ENCODE assay signal across 1 cellular context in the genomic region with DNA sequence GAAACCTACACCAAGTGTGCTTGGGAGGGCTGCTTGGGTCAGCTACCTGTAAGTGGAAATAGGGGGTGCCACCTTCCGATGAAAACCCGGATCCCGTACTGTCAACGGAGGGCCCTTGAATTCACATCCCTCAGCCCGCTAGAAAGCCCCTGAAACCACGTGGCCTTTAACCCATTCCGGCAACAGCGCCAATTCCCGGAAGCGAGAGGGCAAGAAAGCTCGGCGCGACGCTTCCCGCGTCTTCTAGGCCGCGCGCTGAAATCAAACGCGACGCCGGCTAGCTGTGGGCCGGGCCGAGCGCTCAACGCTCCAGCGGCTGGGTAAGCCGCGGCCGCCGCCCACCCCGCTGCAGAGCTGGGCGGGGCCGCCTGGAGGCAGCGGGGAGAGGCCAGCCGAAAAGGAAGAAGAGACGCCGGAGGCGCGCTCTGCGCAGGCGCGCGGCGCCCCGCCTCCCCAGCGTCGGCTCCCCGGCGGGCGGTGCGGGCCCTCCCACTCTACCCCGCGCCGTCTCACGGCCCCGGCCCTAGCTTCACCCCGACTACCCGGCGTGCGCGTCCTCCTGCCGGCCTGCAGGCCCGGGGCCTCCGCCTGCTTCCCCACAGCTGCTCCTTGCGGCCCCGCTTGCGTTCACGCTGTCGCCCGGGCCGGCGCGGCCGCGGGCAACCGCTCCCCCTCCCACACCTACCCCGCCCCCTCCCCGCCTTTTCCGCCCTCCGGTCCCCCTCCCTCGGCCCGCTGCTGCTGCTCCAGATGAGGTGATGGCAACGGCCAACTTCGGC.
TF ChIP-seq lines count a peak whose summit lies in the region.

A gene (plus strand): TSS at position 492 of the 779 bp plus-strand sequence. CDS start 267 bp downstream, at position 759.

TF ChIP-seq in HepG2, 621 proteins besides CTCF, POLR2A, EP300 and RAD21 (continued from another document and continues in another):
- TF ChIP-seq, protein P1, sequence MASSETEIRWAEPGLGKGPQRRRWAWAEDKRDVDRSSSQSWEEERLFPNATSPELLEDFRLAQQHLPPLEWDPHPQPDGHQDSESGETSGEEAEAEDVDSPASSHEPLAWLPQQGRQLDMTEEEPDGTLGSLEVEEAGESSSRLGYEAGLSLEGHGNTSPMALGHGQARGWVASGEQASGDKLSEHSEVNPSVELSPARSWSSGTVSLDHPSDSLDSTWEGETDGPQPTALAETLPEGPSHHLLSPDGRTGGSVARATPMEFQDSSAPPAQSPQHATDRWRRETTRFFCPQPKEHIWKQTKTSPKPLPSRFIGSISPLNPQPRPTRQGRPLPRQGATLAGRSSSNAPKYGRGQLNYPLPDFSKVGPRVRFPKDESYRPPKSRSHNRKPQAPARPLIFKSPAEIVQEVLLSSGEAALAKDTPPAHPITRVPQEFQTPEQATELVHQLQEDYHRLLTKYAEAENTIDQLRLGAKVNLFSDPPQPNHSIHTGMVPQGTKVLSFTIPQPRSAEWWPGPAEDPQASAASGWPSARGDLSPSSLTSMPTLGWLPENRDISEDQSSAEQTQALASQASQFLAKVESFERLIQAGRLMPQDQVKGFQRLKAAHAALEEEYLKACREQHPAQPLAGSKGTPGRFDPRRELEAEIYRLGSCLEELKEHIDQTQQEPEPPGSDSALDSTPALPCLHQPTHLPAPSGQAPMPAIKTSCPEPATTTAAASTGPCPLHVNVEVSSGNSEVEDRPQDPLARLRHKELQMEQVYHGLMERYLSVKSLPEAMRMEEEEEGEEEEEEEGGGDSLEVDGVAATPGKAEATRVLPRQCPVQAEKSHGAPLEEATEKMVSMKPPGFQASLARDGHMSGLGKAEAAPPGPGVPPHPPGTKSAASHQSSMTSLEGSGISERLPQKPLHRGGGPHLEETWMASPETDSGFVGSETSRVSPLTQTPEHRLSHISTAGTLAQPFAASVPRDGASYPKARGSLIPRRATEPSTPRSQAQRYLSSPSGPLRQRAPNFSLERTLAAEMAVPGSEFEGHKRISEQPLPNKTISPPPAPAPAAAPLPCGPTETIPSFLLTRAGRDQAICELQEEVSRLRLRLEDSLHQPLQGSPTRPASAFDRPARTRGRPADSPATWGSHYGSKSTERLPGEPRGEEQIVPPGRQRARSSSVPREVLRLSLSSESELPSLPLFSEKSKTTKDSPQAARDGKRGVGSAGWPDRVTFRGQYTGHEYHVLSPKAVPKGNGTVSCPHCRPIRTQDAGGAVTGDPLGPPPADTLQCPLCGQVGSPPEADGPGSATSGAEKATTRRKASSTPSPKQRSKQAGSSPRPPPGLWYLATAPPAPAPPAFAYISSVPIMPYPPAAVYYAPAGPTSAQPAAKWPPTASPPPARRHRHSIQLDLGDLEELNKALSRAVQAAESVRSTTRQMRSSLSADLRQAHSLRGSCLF (CRISPR knock-in tag; IDR thresholded peaks at IDR 0.05; ENCODE audit: borderline replicate concordance) = peak; percentile 52; the same call in 1 of the 2 replicates
- TF ChIP-seq, protein P2, sequence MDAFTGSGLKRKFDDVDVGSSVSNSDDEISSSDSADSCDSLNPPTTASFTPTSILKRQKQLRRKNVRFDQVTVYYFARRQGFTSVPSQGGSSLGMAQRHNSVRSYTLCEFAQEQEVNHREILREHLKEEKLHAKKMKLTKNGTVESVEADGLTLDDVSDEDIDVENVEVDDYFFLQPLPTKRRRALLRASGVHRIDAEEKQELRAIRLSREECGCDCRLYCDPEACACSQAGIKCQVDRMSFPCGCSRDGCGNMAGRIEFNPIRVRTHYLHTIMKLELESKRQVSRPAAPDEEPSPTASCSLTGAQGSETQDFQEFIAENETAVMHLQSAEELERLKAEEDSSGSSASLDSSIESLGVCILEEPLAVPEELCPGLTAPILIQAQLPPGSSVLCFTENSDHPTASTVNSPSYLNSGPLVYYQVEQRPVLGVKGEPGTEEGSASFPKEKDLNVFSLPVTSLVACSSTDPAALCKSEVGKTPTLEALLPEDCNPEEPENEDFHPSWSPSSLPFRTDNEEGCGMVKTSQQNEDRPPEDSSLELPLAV (CRISPR knock-in tag; conservative IDR thresholded peaks at IDR 0.05; ENCODE audit: low read depth) = no peak; the same call in 1 of the 2 replicates
- no peak for TF ChIP-seq NCOR1 (IDR thresholded peaks at IDR 0.05; ENCODE audit: borderline replicate concordance, low read length)
- TF ChIP-seq, protein P3, sequence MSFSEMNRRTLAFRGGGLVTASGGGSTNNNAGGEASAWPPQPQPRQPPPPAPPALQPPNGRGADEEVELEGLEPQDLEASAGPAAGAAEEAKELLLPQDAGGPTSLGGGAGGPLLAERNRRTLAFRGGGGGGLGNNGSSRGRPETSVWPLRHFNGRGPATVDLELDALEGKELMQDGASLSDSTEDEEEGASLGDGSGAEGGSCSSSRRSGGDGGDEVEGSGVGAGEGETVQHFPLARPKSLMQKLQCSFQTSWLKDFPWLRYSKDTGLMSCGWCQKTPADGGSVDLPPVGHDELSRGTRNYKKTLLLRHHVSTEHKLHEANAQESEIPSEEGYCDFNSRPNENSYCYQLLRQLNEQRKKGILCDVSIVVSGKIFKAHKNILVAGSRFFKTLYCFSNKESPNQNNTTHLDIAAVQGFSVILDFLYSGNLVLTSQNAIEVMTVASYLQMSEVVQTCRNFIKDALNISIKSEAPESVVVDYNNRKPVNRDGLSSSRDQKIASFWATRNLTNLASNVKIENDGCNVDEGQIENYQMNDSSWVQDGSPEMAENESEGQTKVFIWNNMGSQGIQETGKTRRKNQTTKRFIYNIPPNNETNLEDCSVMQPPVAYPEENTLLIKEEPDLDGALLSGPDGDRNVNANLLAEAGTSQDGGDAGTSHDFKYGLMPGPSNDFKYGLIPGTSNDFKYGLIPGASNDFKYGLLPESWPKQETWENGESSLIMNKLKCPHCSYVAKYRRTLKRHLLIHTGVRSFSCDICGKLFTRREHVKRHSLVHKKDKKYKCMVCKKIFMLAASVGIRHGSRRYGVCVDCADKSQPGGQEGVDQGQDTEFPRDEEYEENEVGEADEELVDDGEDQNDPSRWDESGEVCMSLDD (CRISPR knock-in tag; IDR thresholded peaks at IDR 0.05; ENCODE audit: borderline replicate concordance) = peak; percentile 27; the same call in 1 of the 2 replicates
- TF ChIP-seq IRF2 (CRISPR knock-in tag; IDR thresholded peaks at IDR 0.05) = peak; percentile 53; the same call in 1 of the 2 replicates
- no peak; the same call in 1 of the 2 replicates for TF ChIP-seq ZNF788 (CRISPR knock-in tag; IDR thresholded peaks at IDR 0.05; ENCODE audit: borderline replicate concordance)
- 0 out of 2 replicates have a peak, but pooled peaks have one; percentile 75 for TF ChIP-seq ZNF138 (CRISPR knock-in tag; IDR thresholded peaks at IDR 0.05; ENCODE audit: low read depth)
- TF ChIP-seq RBFOX2 (IDR thresholded peaks at IDR 0.05; ENCODE audit: low read depth, low read length) = peak; percentile 77
- TF ChIP-seq ZNF124 (CRISPR knock-in tag; IDR thresholded peaks at IDR 0.05) = 0 out of 2 replicates have a peak, but pooled peaks have one; percentile 66
- TF ChIP-seq SRSF4 (IDR thresholded peaks at IDR 0.05; ENCODE audit: low read depth, low read length, poor library complexity, severe bottlenecking) = no peak
- no peak for TF ChIP-seq MBNL3 (CRISPR knock-in tag; conservative IDR thresholded peaks at IDR 0.05)
- TF ChIP-seq, protein P4, sequence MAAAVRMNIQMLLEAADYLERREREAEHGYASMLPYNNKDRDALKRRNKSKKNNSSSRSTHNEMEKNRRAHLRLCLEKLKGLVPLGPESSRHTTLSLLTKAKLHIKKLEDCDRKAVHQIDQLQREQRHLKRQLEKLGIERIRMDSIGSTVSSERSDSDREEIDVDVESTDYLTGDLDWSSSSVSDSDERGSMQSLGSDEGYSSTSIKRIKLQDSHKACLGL (CRISPR knock-in tag; IDR thresholded peaks at IDR 0.05) = peak; percentile 89
- TF ChIP-seq HNRNPLL (IDR thresholded peaks at IDR 0.05; ENCODE audit: low read depth, low read length, poor library complexity, severe bottlenecking) = no peak
- TF ChIP-seq TARDBP (CRISPR knock-in tag; IDR thresholded peaks at IDR 0.05) = peak; percentile 73; the same call in 1 of the 2 replicates
- TF ChIP-seq CBFB (CRISPR knock-in tag; IDR thresholded peaks at IDR 0.05) = no peak
- TF ChIP-seq, protein P5, sequence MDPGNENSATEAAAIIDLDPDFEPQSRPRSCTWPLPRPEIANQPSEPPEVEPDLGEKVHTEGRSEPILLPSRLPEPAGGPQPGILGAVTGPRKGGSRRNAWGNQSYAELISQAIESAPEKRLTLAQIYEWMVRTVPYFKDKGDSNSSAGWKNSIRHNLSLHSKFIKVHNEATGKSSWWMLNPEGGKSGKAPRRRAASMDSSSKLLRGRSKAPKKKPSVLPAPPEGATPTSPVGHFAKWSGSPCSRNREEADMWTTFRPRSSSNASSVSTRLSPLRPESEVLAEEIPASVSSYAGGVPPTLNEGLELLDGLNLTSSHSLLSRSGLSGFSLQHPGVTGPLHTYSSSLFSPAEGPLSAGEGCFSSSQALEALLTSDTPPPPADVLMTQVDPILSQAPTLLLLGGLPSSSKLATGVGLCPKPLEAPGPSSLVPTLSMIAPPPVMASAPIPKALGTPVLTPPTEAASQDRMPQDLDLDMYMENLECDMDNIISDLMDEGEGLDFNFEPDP (CRISPR knock-in tag; conservative IDR thresholded peaks at IDR 0.05) = 0 out of 2 replicates have a peak, but pooled peaks have one; percentile 55
- TF ChIP-seq SALL1 (CRISPR knock-in tag; IDR thresholded peaks at IDR 0.05) = peak; percentile 80
- TF ChIP-seq, protein P6, sequence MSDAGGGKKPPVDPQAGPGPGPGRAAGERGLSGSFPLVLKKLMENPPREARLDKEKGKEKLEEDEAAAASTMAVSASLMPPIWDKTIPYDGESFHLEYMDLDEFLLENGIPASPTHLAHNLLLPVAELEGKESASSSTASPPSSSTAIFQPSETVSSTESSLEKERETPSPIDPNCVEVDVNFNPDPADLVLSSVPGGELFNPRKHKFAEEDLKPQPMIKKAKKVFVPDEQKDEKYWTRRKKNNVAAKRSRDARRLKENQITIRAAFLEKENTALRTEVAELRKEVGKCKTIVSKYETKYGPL (CRISPR knock-in tag; IDR thresholded peaks at IDR 0.05) = peak; percentile 40; the same call in 1 of the 2 replicates
- TF ChIP-seq NFIC (IDR thresholded peaks at IDR 0.05; ENCODE audit: low read length) = no peak
- no peak for TF ChIP-seq ATF1 (CRISPR knock-in tag; IDR thresholded peaks at IDR 0.05)
- no peak for TF ChIP-seq ZNF674 (CRISPR knock-in tag; IDR thresholded peaks at IDR 0.05; ENCODE audit: low read depth)
- TF ChIP-seq, protein P7, sequence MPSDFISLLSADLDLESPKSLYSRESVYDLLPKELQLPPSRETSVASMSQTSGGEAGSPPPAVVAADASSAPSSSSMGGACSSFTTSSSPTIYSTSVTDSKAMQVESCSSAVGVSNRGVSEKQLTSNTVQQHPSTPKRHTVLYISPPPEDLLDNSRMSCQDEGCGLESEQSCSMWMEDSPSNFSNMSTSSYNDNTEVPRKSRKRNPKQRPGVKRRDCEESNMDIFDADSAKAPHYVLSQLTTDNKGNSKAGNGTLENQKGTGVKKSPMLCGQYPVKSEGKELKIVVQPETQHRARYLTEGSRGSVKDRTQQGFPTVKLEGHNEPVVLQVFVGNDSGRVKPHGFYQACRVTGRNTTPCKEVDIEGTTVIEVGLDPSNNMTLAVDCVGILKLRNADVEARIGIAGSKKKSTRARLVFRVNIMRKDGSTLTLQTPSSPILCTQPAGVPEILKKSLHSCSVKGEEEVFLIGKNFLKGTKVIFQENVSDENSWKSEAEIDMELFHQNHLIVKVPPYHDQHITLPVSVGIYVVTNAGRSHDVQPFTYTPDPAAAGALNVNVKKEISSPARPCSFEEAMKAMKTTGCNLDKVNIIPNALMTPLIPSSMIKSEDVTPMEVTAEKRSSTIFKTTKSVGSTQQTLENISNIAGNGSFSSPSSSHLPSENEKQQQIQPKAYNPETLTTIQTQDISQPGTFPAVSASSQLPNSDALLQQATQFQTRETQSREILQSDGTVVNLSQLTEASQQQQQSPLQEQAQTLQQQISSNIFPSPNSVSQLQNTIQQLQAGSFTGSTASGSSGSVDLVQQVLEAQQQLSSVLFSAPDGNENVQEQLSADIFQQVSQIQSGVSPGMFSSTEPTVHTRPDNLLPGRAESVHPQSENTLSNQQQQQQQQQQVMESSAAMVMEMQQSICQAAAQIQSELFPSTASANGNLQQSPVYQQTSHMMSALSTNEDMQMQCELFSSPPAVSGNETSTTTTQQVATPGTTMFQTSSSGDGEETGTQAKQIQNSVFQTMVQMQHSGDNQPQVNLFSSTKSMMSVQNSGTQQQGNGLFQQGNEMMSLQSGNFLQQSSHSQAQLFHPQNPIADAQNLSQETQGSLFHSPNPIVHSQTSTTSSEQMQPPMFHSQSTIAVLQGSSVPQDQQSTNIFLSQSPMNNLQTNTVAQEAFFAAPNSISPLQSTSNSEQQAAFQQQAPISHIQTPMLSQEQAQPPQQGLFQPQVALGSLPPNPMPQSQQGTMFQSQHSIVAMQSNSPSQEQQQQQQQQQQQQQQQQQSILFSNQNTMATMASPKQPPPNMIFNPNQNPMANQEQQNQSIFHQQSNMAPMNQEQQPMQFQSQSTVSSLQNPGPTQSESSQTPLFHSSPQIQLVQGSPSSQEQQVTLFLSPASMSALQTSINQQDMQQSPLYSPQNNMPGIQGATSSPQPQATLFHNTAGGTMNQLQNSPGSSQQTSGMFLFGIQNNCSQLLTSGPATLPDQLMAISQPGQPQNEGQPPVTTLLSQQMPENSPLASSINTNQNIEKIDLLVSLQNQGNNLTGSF (CRISPR knock-in tag; IDR thresholded peaks at IDR 0.05) = peak; percentile 88; the same call in 1 of the 2 replicates
- TF ChIP-seq, protein P8, sequence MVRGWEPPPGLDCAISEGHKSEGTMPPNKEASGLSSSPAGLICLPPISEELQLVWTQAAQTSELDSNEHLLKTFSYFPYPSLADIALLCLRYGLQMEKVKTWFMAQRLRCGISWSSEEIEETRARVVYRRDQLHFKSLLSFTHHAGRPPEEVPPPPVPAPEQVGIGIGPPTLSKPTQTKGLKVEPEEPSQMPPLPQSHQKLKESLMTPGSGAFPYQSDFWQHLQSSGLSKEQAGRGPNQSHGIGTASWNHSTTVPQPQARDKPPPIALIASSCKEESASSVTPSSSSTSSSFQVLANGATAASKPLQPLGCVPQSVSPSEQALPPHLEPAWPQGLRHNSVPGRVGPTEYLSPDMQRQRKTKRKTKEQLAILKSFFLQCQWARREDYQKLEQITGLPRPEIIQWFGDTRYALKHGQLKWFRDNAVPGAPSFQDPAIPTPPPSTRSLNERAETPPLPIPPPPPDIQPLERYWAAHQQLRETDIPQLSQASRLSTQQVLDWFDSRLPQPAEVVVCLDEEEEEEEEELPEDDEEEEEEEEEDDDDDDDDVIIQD (CRISPR knock-in tag; IDR thresholded peaks at IDR 0.05; ENCODE audit: low read depth) = 0 out of 2 replicates have a peak, but pooled peaks have one; percentile 20
- TF ChIP-seq NRL (CRISPR knock-in tag; IDR thresholded peaks at IDR 0.05; ENCODE audit: borderline replicate concordance) = peak; percentile 94; the same call in 1 of the 2 replicates
- no peak for TF ChIP-seq FOXA1 (IDR thresholded peaks at IDR 0.05)
- TF ChIP-seq FOXA1 (CRISPR knock-in tag; IDR thresholded peaks at IDR 0.05) = no peak
- 0 out of 2 replicates have a peak, but pooled peaks have one; percentile 30 for TF ChIP-seq ZFP1 (CRISPR knock-in tag; IDR thresholded peaks at IDR 0.05)
- TF ChIP-seq TBX2 (CRISPR knock-in tag; IDR thresholded peaks at IDR 0.05; ENCODE audit: borderline replicate concordance) = peak; percentile 50
- no peak for TF ChIP-seq ZNF468 (CRISPR knock-in tag; IDR thresholded peaks at IDR 0.05)
- no peak for TF ChIP-seq ZNF460 (CRISPR knock-in tag; IDR thresholded peaks at IDR 0.05; ENCODE audit: borderline replicate concordance)
- TF ChIP-seq SIN3B (IDR thresholded peaks at IDR 0.05; ENCODE audit: low read length) = no peak
- 0 out of 2 replicates have a peak, but pooled peaks have one; percentile 38 for TF ChIP-seq CAMTA2 (CRISPR knock-in tag; IDR thresholded peaks at IDR 0.05; ENCODE audit: borderline replicate concordance)
- no peak for TF ChIP-seq FOXK1 (CRISPR knock-in tag; IDR thresholded peaks at IDR 0.05; ENCODE audit: borderline replicate concordance, low read depth)
- peak; percentile 86; the same call in 1 of the 2 replicates for TF ChIP-seq ZNF616 (CRISPR knock-in tag; IDR thresholded peaks at IDR 0.05; ENCODE audit: low read depth)
- peak; percentile 80; the same call in 1 of the 2 replicates for TF ChIP-seq HES4 (CRISPR knock-in tag; IDR thresholded peaks at IDR 0.05; ENCODE audit: borderline replicate concordance)
- peak; percentile 83; the same call in 1 of the 2 replicates for TF ChIP-seq ZFP41 (CRISPR knock-in tag; IDR thresholded peaks at IDR 0.05; ENCODE audit: borderline replicate concordance)
